ENCODE assay signal across 8 cellular contexts in genomic region chr5:75716715-75717081, GRCh38. TPM values are rescaled to one million over a fixed set of nuclear protein-coding genes. Genes with fewer than 3 reads are reported as not detected.
DNase-seq lines count a peak whose midpoint lies in the region; ATAC-seq and TF ChIP-seq lines count a peak whose summit lies in the region.

No MANE protein-coding gene starts in this region.

- peaks cover 10% of the 10 kb centered on the region for H3K27me3 Mint-ChIP-seq in activated T-helper 2 cell treated with anti-CD3 and anti-CD28 coated beads, Interferon-gamma antibody, Interleukin-2, Interleukin-4, amounts not matched to agents 10 μg/mL and 5 μg/mL and 100 μg/mL, durations not matched to agents 14 hours and 24 hours and 36 hours (ENCODE audit: low read depth)

- 0% methylated on average over 7 of the region's 7 CpGs for WGBS in suprapubic skin

- no peaks in the 10 kb centered on the region for H3K9me3 Mint-ChIP-seq in activated T-helper 2 cell treated with anti-CD3 and anti-CD28 coated beads, Interferon-gamma antibody, Interleukin-2, Interleukin-4, amounts not matched to agents 10 μg/mL and 5 μg/mL and 100 μg/mL, durations not matched to agents 14 hours and 24 hours and 36 hours

- ATAC-seq in GM18868 (IDR thresholded peaks at IDR 0.05; ENCODE audit: unreplicated experiment) (peak; percentile 24), HG03095 (IDR thresholded peaks at IDR 0.05; ENCODE audit: unreplicated experiment) (peak; percentile 10)

- intact Hi-C loops in activated T-helper 2 cell treated with anti-CD3 and anti-CD28 coated beads, Interferon-gamma antibody, Interleukin-2, Interleukin-4, amounts not matched to agents 10 μg/mL and 5 μg/mL and 100 μg/mL, durations not matched to agents 14 hours and 24 hours and 36 hours (cut with micrococcal nuclease) = loop anchor here (1.0 to 10.0 kb wide), 9 partner anchors 47 to 952 kb away; partner anchors contain the start of genes ANKRD31, CERT1, GCNT4 and GFM2

- H3K36me3 ChIP-seq in suprapubic skin = no peaks in the 10 kb centered on the region

- peaks cover 30% of the 10 kb centered on the region for H3K4me1 Mint-ChIP-seq in activated T-helper 2 cell treated with anti-CD3 and anti-CD28 coated beads, Interferon-gamma antibody, Interleukin-2, Interleukin-4, amounts not matched to agents 10 μg/mL and 5 μg/mL and 100 μg/mL, durations not matched to agents 14 hours and 24 hours and 36 hours (ENCODE audit: low read depth)

- no peaks in the 10 kb centered on the region for H3K27me3 ChIP-seq in suprapubic skin

- no peak for TF ChIP-seq EP300 in suprapubic skin (IDR thresholded peaks at IDR 0.05)

- TF ChIP-seq CTCF in 22Rv1 (IDR thresholded peaks at IDR 0.05) = no peak
- TF ChIP-seq CTCF in suprapubic skin (IDR thresholded peaks at IDR 0.05) = no peak

- DNase-seq in activated T-helper 2 cell treated with anti-CD3 and anti-CD28 coated beads, Interferon-gamma antibody, Interleukin-2, Interleukin-4, amounts not matched to agents 10 μg/mL and 5 μg/mL and 100 μg/mL, durations not matched to agents 14 hours and 24 hours and 36 hours (ENCODE audit: low spot score) = no peak
- DNase-seq in suprapubic skin (ENCODE audit: low spot score in 2 of 2) (no peak), Ammon's horn (ENCODE audit: low spot score) (no peak), NCI-H345 (lab: John Stamatoyannopoulos, UW) (no peak)

- H3K4me1 ChIP-seq in suprapubic skin = peaks cover 11% of the 10 kb centered on the region

- H3K27ac ChIP-seq in 22Rv1 (peak overlapping the region; percentile 94), suprapubic skin (peak overlapping the region; percentile 85)

- H3K9me3 ChIP-seq in iPS-18c (ENCODE audit: control insufficient read depth, insufficient read depth, low read length) (no peaks in the 10 kb centered on the region), suprapubic skin (no peaks in the 10 kb centered on the region)

- no peak for TF ChIP-seq POLR2A in suprapubic skin (IDR thresholded peaks at IDR 0.05)

- peak overlapping the region; percentile 100 for H3K4me3 Mint-ChIP-seq in activated T-helper 2 cell treated with anti-CD3 and anti-CD28 coated beads, Interferon-gamma antibody, Interleukin-2, Interleukin-4, amounts not matched to agents 10 μg/mL and 5 μg/mL and 100 μg/mL, durations not matched to agents 14 hours and 24 hours and 36 hours (ENCODE audit: low read depth)

- H3K4me3 ChIP-seq in iPS-18c (ENCODE audit: insufficient read depth, low read depth, low read length) (peak overlapping the region; percentile 86), suprapubic skin (peak overlapping the region; percentile 58)

- H3K36me3 Mint-ChIP-seq in activated T-helper 2 cell treated with anti-CD3 and anti-CD28 coated beads, Interferon-gamma antibody, Interleukin-2, Interleukin-4, amounts not matched to agents 10 μg/mL and 5 μg/mL and 100 μg/mL, durations not matched to agents 14 hours and 24 hours and 36 hours (ENCODE audit: low read depth) = peaks cover 36% of the 10 kb centered on the region

- H3K27ac Mint-ChIP-seq in activated T-helper 2 cell treated with anti-CD3 and anti-CD28 coated beads, Interferon-gamma antibody, Interleukin-2, Interleukin-4, amounts not matched to agents 10 μg/mL and 5 μg/mL and 100 μg/mL, durations not matched to agents 14 hours and 24 hours and 36 hours = peak overlapping the region; percentile 100

RNA-seq across cellular contexts. Expression of gene POC5, which starts 0.5 kb away (rescaled TPM):
- 16.2 and 16.5 TPM in 2 replicates for total RNA-seq in activated T-helper 2 cell treated with anti-CD3 and anti-CD28 coated beads, Interferon-gamma antibody, Interleukin-2, Interleukin-4, amounts not matched to agents 10 μg/mL and 5 μg/mL and 100 μg/mL, durations not matched to agents 14 hours and 24 hours and 36 hours
- 10 to 100 TPM; 10.9 to 21.6 (median 11.4) TPM for total RNA-seq in suprapubic skin
